ENCODE assay signal across 24 cellular contexts in genomic region chr17:50081757-50082156, GRCh38. TPM values are rescaled to one million over a fixed set of nuclear protein-coding genes. Genes with fewer than 3 reads are reported as not detected.
"Had no signal": no experiment of that assay in that cellular context is flagged by ENCODE, and none has a peak within 500 bp of the region (broad histone marks: within the 10 kb centered on the region; RNA-seq: fewer than 3 reads in every experiment).

No MANE protein-coding gene starts in this region.

- H3K27me3 Mint-ChIP-seq: activated naive CD8-positive, alpha-beta T cell treated with anti-CD3 and anti-CD28 coated beads, Interleukin-2, amount 10 ng/mL, durations not matched to agents 7 days and 5 days; naive thymus-derived CD8-positive, alpha-beta T cell; stimulated activated memory B cell treated with anti-CD40 and anti-IgM and Interleukin-4, amounts not matched to agents 10 μg/mL and 1 μg/mL and 100 μg/mL, for 72 hours had no signal

- FAIRE-seq: TTC549, urothelium cell line had no signal

- H3K4me3 Mint-ChIP-seq: activated naive CD8-positive, alpha-beta T cell treated with anti-CD3 and anti-CD28 coated beads, Interleukin-2, amount 10 ng/mL, durations not matched to agents 7 days and 5 days; activated T-cell treated with anti-CD3 and anti-CD28 coated beads, Interleukin-2, amount 50 U/mL, for 4 hours; endodermal cell; naive thymus-derived CD8-positive, alpha-beta T cell; stimulated activated memory B cell treated with anti-CD40 and anti-IgM and Interleukin-4, amounts not matched to agents 10 μg/mL and 1 μg/mL and 100 μg/mL, for 72 hours; T-helper 2 cell treated with Interferon-gamma antibody and Interleukin-4, amounts not matched to agents 5 μg/mL and 100 μg/mL, for 36 hours had no signal

- H3K79me2 ChIP-seq: parathyroid adenoma had no signal

- DNase-seq: activated CD4-positive, alpha-beta T cell treated with anti-CD3 and anti-CD28 coated beads for 1 hour; activated CD8-positive, alpha-beta memory T cell treated with anti-CD3 and anti-CD28 coated beads, Interleukin-2, amount 50 U/mL, for 4 hours; activated naive CD4-positive, alpha-beta T cell; activated naive CD8-positive, alpha-beta T cell treated with anti-CD3 and anti-CD28 coated beads, Interleukin-2, amount 10 ng/mL, durations not matched to agents 7 days and 5 days; activated T-cell treated with anti-CD3 and anti-CD28 coated beads, Interleukin-2, amount 50 U/mL, for 4 hours; amniotic stem cell; cortex of kidney; endodermal cell; foreskin fibroblast; left lung; naive thymus-derived CD8-positive, alpha-beta T cell; stimulated activated CD4-positive, alpha-beta T cell treated with anti-CD3 and anti-CD28 coated beads, Interleukin-15, amount 100 ng/mL, for 24 hours; stomach had no signal

- H3K27ac Mint-ChIP-seq: activated naive CD8-positive, alpha-beta T cell treated with anti-CD3 and anti-CD28 coated beads, Interleukin-2, amount 10 ng/mL, durations not matched to agents 7 days and 5 days; activated T-helper 2 cell treated with anti-CD3 and anti-CD28 coated beads, Interferon-gamma antibody, Interleukin-2, Interleukin-4, amounts not matched to agents 10 μg/mL and 5 μg/mL and 100 μg/mL, durations not matched to agents 14 hours and 24 hours and 36 hours; endodermal cell; naive thymus-derived CD8-positive, alpha-beta T cell; T-helper 2 cell treated with Interferon-gamma antibody and Interleukin-4, amounts not matched to agents 5 μg/mL and 100 μg/mL, for 36 hours had no signal

- H3K4me1 ChIP-seq: breast epithelium, left lung, parathyroid adenoma, right lobe of liver had no signal

- H3K27ac ChIP-seq: breast epithelium, left lung, parathyroid adenoma, right lobe of liver, stomach, suprapubic skin, tibial nerve had no signal

- H3K27me3 ChIP-seq: breast epithelium, left lung, right lobe of liver, stomach, suprapubic skin, tibial nerve had no signal

- H3K9me3 ChIP-seq: breast epithelium, left lung, right lobe of liver, stomach, suprapubic skin, tibial nerve had no signal

- ATAC-seq: activated T-cell treated with anti-CD3 and anti-CD28 coated beads, Interleukin-2, amount 50 U/mL, for 4 hours; left lung; naive thymus-derived CD8-positive, alpha-beta T cell; right lobe of liver; stimulated activated memory B cell treated with anti-CD40 and anti-IgM and Interleukin-4, amounts not matched to agents 10 μg/mL and 1 μg/mL and 100 μg/mL, for 72 hours had no signal

- H3K4me2 ChIP-seq: smooth muscle cell had no signal

- H3K4me1 Mint-ChIP-seq: activated naive CD8-positive, alpha-beta T cell treated with anti-CD3 and anti-CD28 coated beads, Interleukin-2, amount 10 ng/mL, durations not matched to agents 7 days and 5 days; endodermal cell had no signal

- H3K9me3 Mint-ChIP-seq: activated naive CD8-positive, alpha-beta T cell treated with anti-CD3 and anti-CD28 coated beads, Interleukin-2, amount 10 ng/mL, durations not matched to agents 7 days and 5 days; activated T-cell treated with anti-CD3 and anti-CD28 coated beads, Interleukin-2, amount 50 U/mL, for 4 hours; activated T-helper 2 cell treated with anti-CD3 and anti-CD28 coated beads, Interferon-gamma antibody, Interleukin-2, Interleukin-4, amounts not matched to agents 10 μg/mL and 5 μg/mL and 100 μg/mL, durations not matched to agents 14 hours and 24 hours and 36 hours; endodermal cell; naive thymus-derived CD8-positive, alpha-beta T cell; stimulated activated memory B cell treated with anti-CD40 and anti-IgM and Interleukin-4, amounts not matched to agents 10 μg/mL and 1 μg/mL and 100 μg/mL, for 72 hours; T-helper 2 cell treated with Interferon-gamma antibody and Interleukin-4, amounts not matched to agents 5 μg/mL and 100 μg/mL, for 36 hours had no signal

- H2AFZ ChIP-seq: parathyroid adenoma had no signal

- H3K36me3 ChIP-seq: breast epithelium had no signal

- H3K9ac ChIP-seq: parathyroid adenoma had no signal

- H3K4me3 ChIP-seq: breast epithelium, left lung, right lobe of liver, smooth muscle cell, stomach, suprapubic skin, tibial nerve had no signal

RNA-seq across cellular contexts. Expression of gene SAMD14, which starts 48.2 kb away (rescaled TPM):
- polyA plus RNA-seq: naive thymus-derived CD8-positive, alpha-beta T cell had no signal
